Comparison of ENCODE assay signal across 8 cellular contexts in genomic region chr6:127690092-127690491, GRCh38.
DNase-seq lines count a peak whose midpoint lies in the region; ATAC-seq and TF ChIP-seq lines count a peak whose summit lies in the region.

No MANE protein-coding gene starts in this region.

- no peaks in the 10 kb centered on the region for H3F3A ChIP-seq in PC-9 (ENCODE audit: insufficient read depth, low read depth)

- BruUV-seq in PC-9 (replicated peaks; lab: Mats Ljungman, UMichigan): no TSS peak

- DNase-seq in left ventricle myocardium inferior (no peak), cardiac septum (ENCODE audit: low spot score) (no peak), PC-9 (peak in 1 of 2 experiments; percentile 0), foreskin keratinocyte (peak in 1 of 2 donors; percentile 15), mucosa of gallbladder (ENCODE audit: low spot score) (no peak), 8988T (no peak), left lobe of liver (ENCODE audit: low spot score) (no peak)

- no peaks in the 10 kb centered on the region for H3K9me2 ChIP-seq in PC-9 (ENCODE audit: insufficient read depth)

- no peak overlapping the region for H3K4me2 ChIP-seq in PC-9

- no peaks in the 10 kb centered on the region for H3K79me2 ChIP-seq in PC-9 (ENCODE audit: low read depth)

- H3K4me3 ChIP-seq in left ventricle myocardium inferior (no peak overlapping the region), PC-9 (no peak overlapping the region)

- H3K27ac ChIP-seq in left ventricle myocardium inferior (replicated peaks) (no peak overlapping the region), PC-9 (no peak overlapping the region), foreskin keratinocyte (no peak overlapping the region)

- POLR2A ChIA-PET in PC-9 (lab: Charles Lee; ENCODE audit: unreplicated experiment): no interaction called here

- H3K36me3 ChIP-seq in left ventricle myocardium inferior: no peaks in the 10 kb centered on the region
- H3K36me3 ChIP-seq in PC-9 (ENCODE audit: low read depth): no peaks in the 10 kb centered on the region

- CTCF ChIA-PET in PC-9 (lab: Charles Lee): no interaction called here

- H3K27me3 ChIP-seq in left ventricle myocardium inferior (ENCODE audit: low read depth) (no peaks in the 10 kb centered on the region), PC-9 (ENCODE audit: insufficient read depth, low read depth) (no peaks in the 10 kb centered on the region), foreskin keratinocyte (peaks cover 39% of the 10 kb centered on the region)

- H3K4me1 ChIP-seq in left ventricle myocardium inferior (no peaks in the 10 kb centered on the region), PC-9 (replicated peaks; ENCODE audit: insufficient read depth) (no peaks in the 10 kb centered on the region), foreskin keratinocyte (no peaks in the 10 kb centered on the region)

- no peaks in the 10 kb centered on the region for H4K20me1 ChIP-seq in PC-9 (ENCODE audit: insufficient read depth)

- H2AFZ ChIP-seq in PC-9: no peak overlapping the region

- peak; percentile 40 for TF ChIP-seq CTCF in left ventricle myocardium inferior (IDR thresholded peaks at IDR 0.05; ENCODE audit: borderline replicate concordance)
- TF ChIP-seq CTCF in PC-9 (conservative IDR thresholded peaks at IDR 0.05): peak; percentile 82
- peak; percentile 75 for TF ChIP-seq CTCF in foreskin keratinocyte (conservative IDR thresholded peaks at IDR 0.05)

- ATAC-seq in foreskin keratinocyte (no peak), left lobe of liver (no peak), GM21619 (IDR thresholded peaks at IDR 0.05; ENCODE audit: unreplicated experiment) (no peak)

- intact Hi-C loops in left ventricle myocardium inferior (cut with micrococcal nuclease): no loop called here
- intact Hi-C loops in cardiac septum (cut with DNase I): no loop called here
- intact Hi-C loops in PC-9 (cut with micrococcal nuclease; ENCODE audit: unreplicated experiment): loop anchor here (2.0 to 10.0 kb wide), 2 partner anchors 135 to 225 kb away; no protein-coding TSS in a partner anchor

- peaks cover 8% of the 10 kb centered on the region for H3K9me3 ChIP-seq in left ventricle myocardium inferior (replicated peaks)
- no peaks in the 10 kb centered on the region for H3K9me3 ChIP-seq in PC-9 (ENCODE audit: insufficient read depth, low read depth)
